In the genomic region with DNA sequence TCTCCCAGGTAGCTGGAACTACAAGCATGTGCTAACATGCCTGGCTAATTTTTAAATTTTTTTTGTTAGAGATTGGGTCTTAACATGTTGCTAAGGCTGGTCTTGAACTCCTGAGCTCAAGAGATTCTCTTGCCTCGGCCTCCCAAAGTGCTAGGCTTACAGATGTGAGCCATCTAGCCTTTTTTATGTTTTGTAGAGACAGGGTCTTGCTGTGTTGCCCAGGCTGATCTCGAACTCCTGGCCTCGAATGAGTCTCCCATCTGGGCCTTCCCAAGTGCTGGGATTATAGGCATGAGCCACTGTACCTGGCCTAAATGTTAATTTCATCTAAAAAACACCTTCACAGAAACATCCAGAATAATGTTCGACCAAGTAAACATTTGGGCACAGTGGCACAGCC, we compare ENCODE assay signal across 34 cellular contexts.
"Had no signal": no experiment of that assay in that cellular context is flagged by ENCODE, and none has a peak within 500 bp of the region (broad histone marks: within the 10 kb centered on the region; RNA-seq: fewer than 3 reads in every experiment).

No MANE protein-coding gene starts in this region.

- DNase-seq: Karpas-422, Kasumi-1, MG63, MM.1S, MV-4-11, NCI-H1048, NCI-H1092, NCI-H1092 treated with DMSO at 0.1 percent for 48 hours, NCI-H1105, NCI-H1105 treated with DMSO at 0.1 percent for 48 hours, NCI-H1417, NCI-H1417 treated with DMSO at 0.1 percent for 48 hours, NCI-H1436, NCI-H1436 treated with DMSO at 0.1 percent for 48 hours, NCI-H146, NCI-H1694, NCI-H1694 treated with DMSO at 0.1 percent for 48 hours, NCI-H187, NCI-H187 treated with DMSO at 0.1 percent for 48 hours, NCI-H1930, NCI-H2029, NCI-H2029 treated with DMSO at 0.1 percent for 48 hours, NCI-H2081, NCI-H2081 treated with DMSO at 0.1 percent for 48 hours, NCI-H2107, NCI-H2171, NCI-H2171 treated with DMSO at 0.1 percent for 48 hours, NCI-H2227 treated with DMSO at 0.1 percent for 48 hours, NCI-H226, NCI-H345, NCI-H446, NCI-H446 treated with DMSO at 0.1 percent for 48 hours, NCI-H510A had no signal

- H3K4me3 ChIP-seq: MG63 had no signal

- H3K27me3 ChIP-seq: MG63 had no signal

- H3K27ac ChIP-seq: KMS-11 had no signal

- H3K9me3 ChIP-seq: MG63 had no signal

- H3K36me3 ChIP-seq: MG63 had no signal

- H3K9ac ChIP-seq: KMS-11 had no signal

- H3K4me2 ChIP-seq: KMS-11 had no signal
